1 cellular context compared by ENCODE assay signal in genomic region chr4:8384397-8385060, GRCh38.
TF ChIP-seq lines count a peak whose summit lies in the region.

No MANE protein-coding gene starts in this region.

TF ChIP-seq in GM23338, 12 proteins besides CTCF, POLR2A, EP300 and RAD21 (continued from another document):
- TF ChIP-seq, protein P1, sequence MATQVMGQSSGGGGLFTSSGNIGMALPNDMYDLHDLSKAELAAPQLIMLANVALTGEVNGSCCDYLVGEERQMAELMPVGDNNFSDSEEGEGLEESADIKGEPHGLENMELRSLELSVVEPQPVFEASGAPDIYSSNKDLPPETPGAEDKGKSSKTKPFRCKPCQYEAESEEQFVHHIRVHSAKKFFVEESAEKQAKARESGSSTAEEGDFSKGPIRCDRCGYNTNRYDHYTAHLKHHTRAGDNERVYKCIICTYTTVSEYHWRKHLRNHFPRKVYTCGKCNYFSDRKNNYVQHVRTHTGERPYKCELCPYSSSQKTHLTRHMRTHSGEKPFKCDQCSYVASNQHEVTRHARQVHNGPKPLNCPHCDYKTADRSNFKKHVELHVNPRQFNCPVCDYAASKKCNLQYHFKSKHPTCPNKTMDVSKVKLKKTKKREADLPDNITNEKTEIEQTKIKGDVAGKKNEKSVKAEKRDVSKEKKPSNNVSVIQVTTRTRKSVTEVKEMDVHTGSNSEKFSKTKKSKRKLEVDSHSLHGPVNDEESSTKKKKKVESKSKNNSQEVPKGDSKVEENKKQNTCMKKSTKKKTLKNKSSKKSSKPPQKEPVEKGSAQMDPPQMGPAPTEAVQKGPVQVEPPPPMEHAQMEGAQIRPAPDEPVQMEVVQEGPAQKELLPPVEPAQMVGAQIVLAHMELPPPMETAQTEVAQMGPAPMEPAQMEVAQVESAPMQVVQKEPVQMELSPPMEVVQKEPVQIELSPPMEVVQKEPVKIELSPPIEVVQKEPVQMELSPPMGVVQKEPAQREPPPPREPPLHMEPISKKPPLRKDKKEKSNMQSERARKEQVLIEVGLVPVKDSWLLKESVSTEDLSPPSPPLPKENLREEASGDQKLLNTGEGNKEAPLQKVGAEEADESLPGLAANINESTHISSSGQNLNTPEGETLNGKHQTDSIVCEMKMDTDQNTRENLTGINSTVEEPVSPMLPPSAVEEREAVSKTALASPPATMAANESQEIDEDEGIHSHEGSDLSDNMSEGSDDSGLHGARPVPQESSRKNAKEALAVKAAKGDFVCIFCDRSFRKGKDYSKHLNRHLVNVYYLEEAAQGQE (IDR thresholded peaks at IDR 0.05; ENCODE audit: unreplicated experiment) = no peak
- TF ChIP-seq EZH2 (IDR thresholded peaks at IDR 0.05; ENCODE audit: low read depth, unreplicated experiment) (no peak), ZNF114 (CRISPR knock-in tag; IDR thresholded peaks at IDR 0.05) (no peak), ZNF331 (CRISPR knock-in tag; IDR thresholded peaks at IDR 0.05; ENCODE audit: low read depth) (no peak), STAT1 (IDR thresholded peaks at IDR 0.05; ENCODE audit: unreplicated experiment) (no peak), NANOG (IDR thresholded peaks at IDR 0.05; ENCODE audit: borderline replicate concordance) (no peak), EZH2phosphoT487 (IDR thresholded peaks at IDR 0.05; ENCODE audit: unreplicated experiment) (no peak), JUNB (IDR thresholded peaks at IDR 0.05; ENCODE audit: unreplicated experiment) (no peak), CREB1 (CRISPR knock-in tag; IDR thresholded peaks at IDR 0.05; ENCODE audit: low read depth) (no peak)
- TF ChIP-seq, protein P2, sequence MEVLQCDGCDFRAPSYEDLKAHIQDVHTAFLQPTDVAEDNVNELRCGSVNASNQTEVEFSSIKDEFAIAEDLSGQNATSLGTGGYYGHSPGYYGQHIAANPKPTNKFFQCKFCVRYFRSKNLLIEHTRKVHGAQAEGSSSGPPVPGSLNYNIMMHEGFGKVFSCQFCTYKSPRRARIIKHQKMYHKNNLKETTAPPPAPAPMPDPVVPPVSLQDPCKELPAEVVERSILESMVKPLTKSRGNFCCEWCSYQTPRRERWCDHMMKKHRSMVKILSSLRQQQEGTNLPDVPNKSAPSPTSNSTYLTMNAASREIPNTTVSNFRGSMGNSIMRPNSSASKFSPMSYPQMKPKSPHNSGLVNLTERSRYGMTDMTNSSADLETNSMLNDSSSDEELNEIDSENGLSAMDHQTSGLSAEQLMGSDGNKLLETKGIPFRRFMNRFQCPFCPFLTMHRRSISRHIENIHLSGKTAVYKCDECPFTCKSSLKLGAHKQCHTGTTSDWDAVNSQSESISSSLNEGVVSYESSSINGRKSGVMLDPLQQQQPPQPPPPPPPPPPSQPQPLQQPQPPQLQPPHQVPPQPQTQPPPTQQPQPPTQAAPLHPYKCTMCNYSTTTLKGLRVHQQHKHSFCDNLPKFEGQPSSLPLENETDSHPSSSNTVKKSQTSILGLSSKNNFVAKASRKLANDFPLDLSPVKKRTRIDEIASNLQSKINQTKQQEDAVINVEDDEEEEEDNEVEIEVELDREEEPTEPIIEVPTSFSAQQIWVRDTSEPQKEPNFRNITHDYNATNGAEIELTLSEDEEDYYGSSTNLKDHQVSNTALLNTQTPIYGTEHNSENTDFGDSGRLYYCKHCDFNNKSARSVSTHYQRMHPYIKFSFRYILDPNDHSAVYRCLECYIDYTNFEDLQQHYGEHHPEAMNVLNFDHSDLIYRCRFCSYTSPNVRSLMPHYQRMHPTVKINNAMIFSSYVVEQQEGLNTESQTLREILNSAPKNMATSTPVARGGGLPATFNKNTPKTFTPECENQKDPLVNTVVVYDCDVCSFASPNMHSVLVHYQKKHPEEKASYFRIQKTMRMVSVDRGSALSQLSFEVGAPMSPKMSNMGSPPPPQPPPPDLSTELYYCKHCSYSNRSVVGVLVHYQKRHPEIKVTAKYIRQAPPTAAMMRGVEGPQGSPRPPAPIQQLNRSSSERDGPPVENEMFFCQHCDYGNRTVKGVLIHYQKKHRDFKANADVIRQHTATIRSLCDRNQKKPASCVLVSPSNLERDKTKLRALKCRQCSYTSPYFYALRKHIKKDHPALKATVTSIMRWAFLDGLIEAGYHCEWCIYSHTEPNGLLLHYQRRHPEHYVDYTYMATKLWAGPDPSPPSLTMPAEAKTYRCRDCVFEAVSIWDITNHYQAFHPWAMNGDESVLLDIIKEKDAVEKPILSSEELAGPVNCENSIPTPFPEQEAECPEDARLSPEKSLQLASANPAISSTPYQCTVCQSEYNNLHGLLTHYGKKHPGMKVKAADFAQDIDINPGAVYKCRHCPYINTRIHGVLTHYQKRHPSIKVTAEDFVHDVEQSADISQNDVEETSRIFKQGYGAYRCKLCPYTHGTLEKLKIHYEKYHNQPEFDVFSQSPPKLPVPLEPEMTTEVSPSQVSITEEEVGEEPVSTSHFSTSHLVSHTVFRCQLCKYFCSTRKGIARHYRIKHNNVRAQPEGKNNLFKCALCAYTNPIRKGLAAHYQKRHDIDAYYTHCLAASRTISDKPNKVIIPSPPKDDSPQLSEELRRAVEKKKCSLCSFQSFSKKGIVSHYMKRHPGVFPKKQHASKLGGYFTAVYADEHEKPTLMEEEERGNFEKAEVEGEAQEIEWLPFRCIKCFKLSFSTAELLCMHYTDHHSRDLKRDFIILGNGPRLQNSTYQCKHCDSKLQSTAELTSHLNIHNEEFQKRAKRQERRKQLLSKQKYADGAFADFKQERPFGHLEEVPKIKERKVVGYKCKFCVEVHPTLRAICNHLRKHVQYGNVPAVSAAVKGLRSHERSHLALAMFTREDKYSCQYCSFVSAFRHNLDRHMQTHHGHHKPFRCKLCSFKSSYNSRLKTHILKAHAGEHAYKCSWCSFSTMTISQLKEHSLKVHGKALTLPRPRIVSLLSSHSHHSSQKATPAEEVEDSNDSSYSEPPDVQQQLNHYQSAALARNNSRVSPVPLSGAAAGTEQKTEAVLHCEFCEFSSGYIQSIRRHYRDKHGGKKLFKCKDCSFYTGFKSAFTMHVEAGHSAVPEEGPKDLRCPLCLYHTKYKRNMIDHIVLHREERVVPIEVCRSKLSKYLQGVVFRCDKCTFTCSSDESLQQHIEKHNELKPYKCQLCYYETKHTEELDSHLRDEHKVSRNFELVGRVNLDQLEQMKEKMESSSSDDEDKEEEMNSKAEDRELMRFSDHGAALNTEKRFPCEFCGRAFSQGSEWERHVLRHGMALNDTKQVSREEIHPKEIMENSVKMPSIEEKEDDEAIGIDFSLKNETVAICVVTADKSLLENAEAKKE (CRISPR knock-in tag; IDR thresholded peaks at IDR 0.05) = no peak
